Comparison of ENCODE assay signal across 25 cellular contexts in the genomic region with DNA sequence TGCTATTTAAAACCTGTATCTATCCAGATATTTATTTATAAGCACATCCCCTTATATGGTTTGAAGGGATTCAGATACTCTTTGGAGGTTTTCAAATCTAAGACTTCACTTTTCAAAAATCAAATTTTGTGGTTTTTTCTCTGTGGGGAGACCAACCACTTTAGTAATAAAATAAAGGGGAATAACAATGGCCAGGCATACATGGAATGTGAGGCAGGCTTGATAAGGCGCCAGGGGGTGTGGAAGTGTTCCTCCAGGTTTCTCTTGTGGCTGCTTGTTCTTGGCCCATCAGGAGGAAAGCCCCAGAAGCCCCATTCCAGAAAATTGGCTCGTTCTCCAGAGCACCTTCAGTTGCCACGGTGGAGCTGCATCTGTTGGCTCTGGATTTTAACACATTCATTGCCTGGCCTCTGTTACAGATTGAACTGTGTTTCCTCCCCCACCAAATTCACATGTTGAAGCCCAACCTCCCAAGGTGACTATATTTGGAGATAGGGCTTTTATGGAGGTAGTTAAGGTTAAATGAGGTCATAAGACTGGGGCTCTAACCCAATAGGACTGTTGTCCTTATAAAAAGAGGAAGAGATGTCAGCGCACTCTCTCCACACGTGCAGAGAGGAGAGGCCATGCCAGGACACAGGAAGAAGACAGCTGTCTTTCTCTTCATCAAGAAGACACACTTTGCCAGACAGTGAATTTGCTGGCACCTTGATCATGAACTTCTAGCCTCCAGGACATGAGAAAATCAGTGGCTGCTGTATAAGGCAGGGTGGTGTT.
A peak's percentile ranks its signal among the peaks of the same experiment; 100 is the strongest.
DNase-seq lines count a peak whose midpoint lies in the region; ATAC-seq, FAIRE-seq and TF ChIP-seq lines count a peak whose summit lies in the region.
"Had no signal": no experiment of that assay in that cellular context is flagged by ENCODE, and none has a peak within 500 bp of the region (broad histone marks: within the 10 kb centered on the region; RNA-seq: fewer than 3 reads in every experiment).

No MANE protein-coding gene starts in this region.

- TF ChIP-seq CTCF in K562 (IDR thresholded peaks at IDR 0.05 in 2 of 3, conservative IDR thresholded peaks at IDR 0.05 in 1 of 3; ENCODE audit: insufficient read depth in 2 of 3, low read depth in 1 of 3, low read length in 3 of 3) = no peak

- 0% methylated on average over 5 of the region's 5 CpGs for WGBS in K562 (ENCODE audit: insufficient coverage, low coverage, missing lambda C conversion rate)

- H3K4me1 ChIP-seq in HAP-1 = peaks cover 12% of the 10 kb centered on the region
- H3K4me1 ChIP-seq in K562 (replicated peaks in 1 of 2; ENCODE audit: control insufficient read depth in 2 of 2, insufficient read depth in 2 of 2, low read length in 2 of 2) = no peaks in the 10 kb centered on the region
- H3K4me1 ChIP-seq: foreskin keratinocyte, testis had no signal

- TF ChIP-seq POLR2A in K562 (conservative IDR thresholded peaks at IDR 0.05) = no peak

- intact Hi-C loops in K562 (cut with micrococcal nuclease) = no loop called here

- H3K9me3 ChIP-seq in HAP-1 (no peaks in the 10 kb centered on the region; the same call in 1 of the 2 replicates), K562 (replicated peaks; ENCODE audit: control insufficient read depth, insufficient read depth, low read depth, low read length) (no peaks in the 10 kb centered on the region)
- H3K9me3 ChIP-seq: testis had no signal

- no peak overlapping the region for H2AFZ ChIP-seq in K562 (ENCODE audit: low read depth, low read length)

- H3K27me3 ChIP-seq in HAP-1 (ENCODE audit: low read depth) (no peaks in the 10 kb centered on the region), K562 (ENCODE audit: control insufficient read depth in 2 of 2, insufficient read depth in 2 of 2, low read length in 2 of 2) (no peaks in the 10 kb centered on the region)
- H3K27me3 ChIP-seq: testis had no signal

- H3K36me3 ChIP-seq in HAP-1 (replicated peaks) (no peaks in the 10 kb centered on the region), K562 (ENCODE audit: control insufficient read depth, insufficient read depth, low read length) (no peaks in the 10 kb centered on the region)

- no peaks in the 10 kb centered on the region for H4K20me1 ChIP-seq in K562 (replicated peaks; ENCODE audit: control insufficient read depth, insufficient read depth, low read length)

- no peak overlapping the region for H3K27ac ChIP-seq in K562 (ENCODE audit: extremely low read depth, low read depth, low read length)
- H3K27ac ChIP-seq: foreskin keratinocyte, testis had no signal

- POLR2A ChIA-PET in K562 (lab: Yijun Ruan, JAX) = interaction anchor here (0.6 kb wide), 1 partner anchor 45 kb away, joined by 3 read pairs; no protein-coding TSS in a partner anchor

- DNase-seq in A172 (ENCODE audit: low spot score) (peak; percentile 76), HAP-1 (ENCODE audit: low spot score in 2 of 2) (peak; percentile 38 to 56), NOMO-1 treated with dmso at 0.1 percent for 144 hours (lab: John Stamatoyannopoulos, UW; ENCODE audit: unreplicated experiment) (peak; percentile 9), K562 (ENCODE audit: extremely low read depth in 1 of 4, low spot score in 3 of 4) (no peak), HuH-7.5 (ENCODE audit: low spot score) (no peak), germinal center (ENCODE audit: low spot score) (no peak)
- DNase-seq: ACHN; activated CD4-positive, alpha-beta memory T cell treated with anti-CD3 and anti-CD28 coated beads, Interleukin-2, amount 10 ng/mL, durations not matched to agents 7 days and 5 days; activated CD4-positive, CD25-positive, alpha-beta regulatory T cell; activated naive CD4-positive, alpha-beta T cell; amniotic stem cell; foreskin keratinocyte; hypothalamus; islet precursor cell; NCI-H524 treated with DMSO at 0.1 percent for 48 hours; SHP77 treated with DMSO at 0.1 percent for 48 hours; stimulated activated CD4-positive, alpha-beta T cell treated with anti-CD3 and anti-CD28 coated beads, Interleukin-1b, Interleukin-23, amount 100 ng/mL, for 48 hours; T-helper 17 cell; testis had no signal

- ATAC-seq in K562 (no peak), HG02571 (IDR thresholded peaks at IDR 0.05; ENCODE audit: unreplicated experiment) (no peak), HG02870 (IDR thresholded peaks at IDR 0.05; ENCODE audit: unreplicated experiment) (no peak)
- ATAC-seq: foreskin keratinocyte; stimulated activated memory B cell treated with anti-CD40 and anti-IgM and Interleukin-4, amounts not matched to agents 10 μg/mL and 1 μg/mL and 100 μg/mL, for 72 hours; T-helper 17 cell had no signal

- no peaks in the 10 kb centered on the region for H3K9me1 ChIP-seq in K562 (ENCODE audit: control insufficient read depth, insufficient read depth, low read length)

- CTCF ChIA-PET in K562 (lab: Yijun Ruan, JAX; ENCODE audit: low intra/inter-chr PET ratio) = no interaction called here

- H3K4me3 ChIP-seq in HAP-1 = no peak overlapping the region
- H3K4me3 ChIP-seq in K562 = no peak overlapping the region
- H3K4me3 ChIP-seq: lung, testis had no signal

- TF ChIP-seq RAD21 in K562 (CRISPR knock-in tag; conservative IDR thresholded peaks at IDR 0.05 in 1 of 2, IDR thresholded peaks at IDR 0.05 in 1 of 2) = no peak

- H3K9ac ChIP-seq in K562 (ENCODE audit: insufficient read depth in 1 of 2, low read depth in 2 of 2, low read length in 2 of 2) = no peak overlapping the region

- H3K4me2 ChIP-seq in K562 (ENCODE audit: insufficient read depth, low read length) = no peak overlapping the region

- FAIRE-seq in K562 (lab: Jason Lieb, UNC) = no peak
- FAIRE-seq: GM12891, GM19239 had no signal

- no TSS peak for BruUV-seq in K562 (replicated peaks; lab: Mats Ljungman, UMichigan)

- TF ChIP-seq EP300 in K562 (IDR thresholded peaks at IDR 0.05; ENCODE audit: low read length) = peak; percentile 53; the same call in 1 of the 2 replicates

- in situ Hi-C loops in HAP-1 (cut with MboI; ENCODE audit: low sequenced_read_pairs) (no loop called here), K562 (cut with MboI) (loop anchor here (25.0 kb wide), 1 partner anchor 1272 kb away; no protein-coding TSS in a partner anchor)

- no peaks in the 10 kb centered on the region for H3K79me2 ChIP-seq in K562 (ENCODE audit: control insufficient read depth, insufficient read depth, low read length)

TF ChIP-seq in K562, 482 proteins besides CTCF, POLR2A, EP300 and RAD21 (continues in another document):
- no peak for TF ChIP-seq GTF2E2 (tag; IDR thresholded peaks at IDR 0.05)
- TF ChIP-seq ZNF274 (IDR thresholded peaks at IDR 0.05; ENCODE audit: borderline replicate concordance, low read depth, low read length) = no peak
- TF ChIP-seq, protein P1, sequence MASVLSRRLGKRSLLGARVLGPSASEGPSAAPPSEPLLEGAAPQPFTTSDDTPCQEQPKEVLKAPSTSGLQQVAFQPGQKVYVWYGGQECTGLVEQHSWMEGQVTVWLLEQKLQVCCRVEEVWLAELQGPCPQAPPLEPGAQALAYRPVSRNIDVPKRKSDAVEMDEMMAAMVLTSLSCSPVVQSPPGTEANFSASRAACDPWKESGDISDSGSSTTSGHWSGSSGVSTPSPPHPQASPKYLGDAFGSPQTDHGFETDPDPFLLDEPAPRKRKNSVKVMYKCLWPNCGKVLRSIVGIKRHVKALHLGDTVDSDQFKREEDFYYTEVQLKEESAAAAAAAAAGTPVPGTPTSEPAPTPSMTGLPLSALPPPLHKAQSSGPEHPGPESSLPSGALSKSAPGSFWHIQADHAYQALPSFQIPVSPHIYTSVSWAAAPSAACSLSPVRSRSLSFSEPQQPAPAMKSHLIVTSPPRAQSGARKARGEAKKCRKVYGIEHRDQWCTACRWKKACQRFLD (CRISPR knock-in tag; IDR thresholded peaks at IDR 0.05) = no peak
- TF ChIP-seq ZNF444 (CRISPR knock-in tag; IDR thresholded peaks at IDR 0.05) = no peak
- TF ChIP-seq GABPB2 (CRISPR knock-in tag; conservative IDR thresholded peaks at IDR 0.05) = no peak
- TF ChIP-seq KLF10 (CRISPR knock-in tag; IDR thresholded peaks at IDR 0.05) = no peak
- TF ChIP-seq HIVEP1 (CRISPR knock-in tag; IDR thresholded peaks at IDR 0.05) = no peak
- TF ChIP-seq POLR3G (IDR thresholded peaks at IDR 0.05; ENCODE audit: extremely low read depth, insufficient read length, insufficient replicate concordance) = no peak
- TF ChIP-seq, protein P2, sequence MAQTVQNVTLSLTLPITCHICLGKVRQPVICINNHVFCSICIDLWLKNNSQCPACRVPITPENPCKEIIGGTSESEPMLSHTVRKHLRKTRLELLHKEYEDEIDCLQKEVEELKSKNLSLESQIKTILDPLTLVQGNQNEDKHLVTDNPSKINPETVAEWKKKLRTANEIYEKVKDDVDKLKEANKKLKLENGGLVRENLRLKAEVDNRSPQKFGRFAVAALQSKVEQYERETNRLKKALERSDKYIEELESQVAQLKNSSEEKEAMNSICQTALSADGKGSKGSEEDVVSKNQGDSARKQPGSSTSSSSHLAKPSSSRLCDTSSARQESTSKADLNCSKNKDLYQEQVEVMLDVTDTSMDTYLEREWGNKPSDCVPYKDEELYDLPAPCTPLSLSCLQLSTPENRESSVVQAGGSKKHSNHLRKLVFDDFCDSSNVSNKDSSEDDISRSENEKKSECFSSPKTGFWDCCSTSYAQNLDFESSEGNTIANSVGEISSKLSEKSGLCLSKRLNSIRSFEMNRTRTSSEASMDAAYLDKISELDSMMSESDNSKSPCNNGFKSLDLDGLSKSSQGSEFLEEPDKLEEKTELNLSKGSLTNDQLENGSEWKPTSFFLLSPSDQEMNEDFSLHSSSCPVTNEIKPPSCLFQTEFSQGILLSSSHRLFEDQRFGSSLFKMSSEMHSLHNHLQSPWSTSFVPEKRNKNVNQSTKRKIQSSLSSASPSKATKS (CRISPR knock-in tag; IDR thresholded peaks at IDR 0.05) = no peak
- no peak for TF ChIP-seq IRF2 (CRISPR knock-in tag; IDR thresholded peaks at IDR 0.05)
- no peak for TF ChIP-seq EHMT2 (IDR thresholded peaks at IDR 0.05)
- TF ChIP-seq, protein P3, sequence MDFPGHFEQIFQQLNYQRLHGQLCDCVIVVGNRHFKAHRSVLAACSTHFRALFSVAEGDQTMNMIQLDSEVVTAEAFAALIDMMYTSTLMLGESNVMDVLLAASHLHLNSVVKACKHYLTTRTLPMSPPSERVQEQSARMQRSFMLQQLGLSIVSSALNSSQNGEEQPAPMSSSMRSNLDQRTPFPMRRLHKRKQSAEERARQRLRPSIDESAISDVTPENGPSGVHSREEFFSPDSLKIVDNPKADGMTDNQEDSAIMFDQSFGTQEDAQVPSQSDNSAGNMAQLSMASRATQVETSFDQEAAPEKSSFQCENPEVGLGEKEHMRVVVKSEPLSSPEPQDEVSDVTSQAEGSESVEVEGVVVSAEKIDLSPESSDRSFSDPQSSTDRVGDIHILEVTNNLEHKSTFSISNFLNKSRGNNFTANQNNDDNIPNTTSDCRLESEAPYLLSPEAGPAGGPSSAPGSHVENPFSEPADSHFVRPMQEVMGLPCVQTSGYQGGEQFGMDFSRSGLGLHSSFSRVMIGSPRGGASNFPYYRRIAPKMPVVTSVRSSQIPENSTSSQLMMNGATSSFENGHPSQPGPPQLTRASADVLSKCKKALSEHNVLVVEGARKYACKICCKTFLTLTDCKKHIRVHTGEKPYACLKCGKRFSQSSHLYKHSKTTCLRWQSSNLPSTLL (IDR thresholded peaks at IDR 0.05) = no peak
- TF ChIP-seq ZBTB8A (IDR thresholded peaks at IDR 0.05; ENCODE audit: partially characterized antibody) = no peak
- peak; percentile 23; the same call in 1 of the 2 replicates for TF ChIP-seq MEF2D (tag; conservative IDR thresholded peaks at IDR 0.05; ENCODE audit: low read depth)

Comparison
In these comparisons a context has a peak if more than half of its experiments do, and no peak if none do; other contexts are left out.
1. DNase-seq: peak in A172 (single experiment), HAP-1 (2 of 2) and NOMO-1 treated with dmso at 0.1 percent for 144 hours (single experiment); none in K562 (0 of 4), HuH-7.5 (single experiment) and germinal center (single experiment).